ENCODE assay signal across 8 cellular contexts in the genomic region with DNA sequence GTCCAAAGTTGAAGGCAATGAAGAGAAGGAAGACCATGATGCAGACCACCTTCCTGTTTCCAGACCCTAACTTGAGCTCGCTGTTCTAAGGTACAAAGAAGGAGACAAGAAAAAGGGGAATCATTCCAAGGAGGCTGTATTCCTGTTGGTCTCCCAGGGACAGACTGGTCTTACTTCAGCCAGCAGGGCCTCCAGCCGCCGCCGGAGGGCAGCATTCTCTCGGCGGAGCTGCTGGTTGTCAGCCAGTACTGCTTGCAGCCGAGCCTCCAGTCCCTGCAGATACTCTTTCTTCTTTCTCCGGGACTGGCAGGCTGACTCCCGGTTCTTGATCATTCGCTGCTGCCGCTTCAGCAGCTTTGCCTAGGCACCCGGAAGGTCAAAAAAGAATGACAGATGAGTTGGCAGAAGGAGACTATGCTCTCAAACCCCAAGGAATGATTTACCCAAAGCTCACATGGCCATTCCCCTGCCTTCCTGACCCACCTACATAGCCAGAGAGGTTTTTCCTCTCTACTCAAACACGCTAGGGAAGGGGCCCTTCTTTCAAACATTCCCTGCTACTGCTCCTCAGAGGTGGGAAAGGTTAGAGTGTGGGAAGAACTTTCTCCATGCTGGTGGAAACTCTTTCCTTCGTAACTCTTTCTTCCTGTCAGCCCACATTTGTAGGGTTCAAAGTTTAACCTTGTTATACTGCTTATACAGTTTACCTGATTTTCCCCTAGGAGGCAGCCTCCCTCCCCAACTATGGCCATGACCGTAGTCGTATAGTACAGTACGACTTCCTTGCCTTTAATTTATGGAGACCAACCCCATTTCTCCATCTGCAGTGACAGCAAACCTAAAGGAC. TPM values are rescaled to one million over a fixed set of nuclear protein-coding genes. Genes with fewer than 3 reads are reported as not detected.
DNase-seq lines count a peak whose midpoint lies in the region; ATAC-seq and TF ChIP-seq lines count a peak whose summit lies in the region.

No MANE protein-coding gene starts in this region.

- H3K9me3 Mint-ChIP-seq in CD14-positive monocyte = no peaks in the 10 kb centered on the region

- peak; percentile 77 for DNase-seq in CD14-positive monocyte (ENCODE audit: low spot score)
- peak; percentile 59 to 61 for DNase-seq in NOMO-1 (lab: John Stamatoyannopoulos, UW; ENCODE audit: unreplicated experiment in 2 of 2)
- peak; percentile 83 for DNase-seq in activated CD8-positive, alpha-beta memory T cell treated with anti-CD3 and anti-CD28 coated beads for 24 hours
- peak; percentile 85 for DNase-seq in ecto neural progenitor cell (ENCODE audit: low spot score)
- DNase-seq in medulla oblongata (ENCODE audit: extremely low spot score) = peak; percentile 93
- DNase-seq in stimulated activated CD4-positive, alpha-beta T cell treated with anti-CD3 and anti-CD28 coated beads, TNF-alpha, amount 100 ng/mL, for 1 hour (ENCODE audit: low read depth in 3 of 3, low spot score in 1 of 3) = peak; percentile 8 to 51 (median 34)

- intact Hi-C loops in CD14-positive monocyte (cut with micrococcal nuclease) = loop anchor here in 1 of 2 donors (5.0 kb wide), 1 partner anchor 78 kb away; no protein-coding TSS in a partner anchor

- TF ChIP-seq CTCF in CD14-positive monocyte (IDR thresholded peaks at IDR 0.05) = peak; percentile 91

- ATAC-seq in HG03196 (IDR thresholded peaks at IDR 0.05; ENCODE audit: unreplicated experiment) (peak; percentile 56), GM18861 (IDR thresholded peaks at IDR 0.05; ENCODE audit: unreplicated experiment) (no peak)

- H3K36me3 Mint-ChIP-seq in CD14-positive monocyte = peaks cover 77 to 93% of the 10 kb centered on the region in 2 donors

- H3K4me1 Mint-ChIP-seq in CD14-positive monocyte = peaks cover 16% of the 10 kb centered on the region

- peaks cover 0 to 5% (median 0%) of the 10 kb centered on the region in 3 donors for H3K27me3 Mint-ChIP-seq in CD14-positive monocyte (ENCODE audit: low read depth in 3 of 3)

- peak overlapping the region in 5 of 7 donors; percentile 57 to 87 (median 75) for H3K27ac Mint-ChIP-seq in CD14-positive monocyte

- no peak overlapping the region for H3K4me3 Mint-ChIP-seq in CD14-positive monocyte

RNA-seq across cellular contexts. Expression of a gene that starts 9.0 kb away (rescaled TPM):
- 10 to 100 TPM; 15.7 to 17.8 TPM for polyA plus RNA-seq in CD14-positive monocyte

RNA-seq across cellular contexts. Expression of a gene that starts 9.9 kb away (rescaled TPM):
- polyA plus RNA-seq in CD14-positive monocyte = not detected

RNA-seq across cellular contexts. Expression of a gene that starts 11.1 kb away (rescaled TPM):
- 1 to 10 TPM; 1.2 to 1.8 TPM for polyA plus RNA-seq in CD14-positive monocyte

RNA-seq across cellular contexts. Expression of a gene that starts 32.7 kb away (rescaled TPM):
- not detected for polyA plus RNA-seq in CD14-positive monocyte

RNA-seq across cellular contexts. Expression of a gene that starts 34.9 kb away (rescaled TPM):
- 1 to 10 TPM; 1.8 to 4.0 TPM for polyA plus RNA-seq in CD14-positive monocyte

Comparison
In these comparisons a context has a peak if more than half of its experiments do, and no peak if none do; other contexts are left out.
1. DNase-seq: peak in every context shown above with its lines; median percentile 93 in medulla oblongata; 85 in ecto neural progenitor cell; 83 in activated CD8-positive, alpha-beta memory T cell treated with anti-CD3 and anti-CD28 coated beads for 24 hours; 77 in CD14-positive monocyte; 60 in NOMO-1; 34 in stimulated activated CD4-positive, alpha-beta T cell treated with anti-CD3 and anti-CD28 coated beads, TNF-alpha, amount 100 ng/mL, for 1 hour.